Comparison of ENCODE assay signal across 8 cellular contexts in the genomic region with DNA sequence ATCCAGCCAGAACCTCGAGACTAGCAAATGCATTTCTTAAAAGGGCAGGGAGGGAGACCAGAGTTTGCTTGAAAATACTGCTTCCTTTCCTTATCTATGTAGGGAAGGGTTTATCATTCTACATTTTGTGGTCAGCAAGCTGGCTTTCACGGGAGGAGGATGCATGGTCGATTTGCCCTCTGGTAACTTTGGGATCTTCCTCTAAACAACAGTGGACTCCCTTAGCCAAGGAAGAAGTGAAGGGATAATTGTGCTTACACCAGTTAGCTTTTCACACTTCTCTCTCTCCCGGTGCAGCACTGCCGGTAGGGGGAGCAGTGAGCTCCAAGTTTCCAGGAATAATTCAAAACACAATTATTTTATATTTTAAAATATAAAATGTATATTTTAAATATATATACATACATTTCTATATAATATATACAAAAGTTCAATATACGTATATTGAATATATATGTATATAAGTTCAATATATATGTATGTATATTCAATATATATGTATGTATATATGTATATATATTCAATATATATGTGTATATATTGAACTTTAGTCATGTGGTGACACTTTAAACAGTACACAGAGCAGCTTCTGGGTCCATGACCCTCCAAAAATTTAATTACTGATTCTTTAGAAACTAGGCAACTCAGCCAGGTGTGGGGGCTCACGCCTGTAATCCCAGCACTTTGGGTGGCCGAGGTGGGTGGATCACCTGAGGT.
DNase-seq lines count a peak whose midpoint lies in the region; ATAC-seq, FAIRE-seq and TF ChIP-seq lines count a peak whose summit lies in the region.

No MANE protein-coding gene starts in this region.

- ATAC-seq in HG03432 (IDR thresholded peaks at IDR 0.05; ENCODE audit: unreplicated experiment), result no peak
- ATAC-seq in HG03439 (IDR thresholded peaks at IDR 0.05; ENCODE audit: unreplicated experiment), result no peak

- DNase-seq in COLO668 (lab: John Stamatoyannopoulos, UW; ENCODE audit: unreplicated experiment) (peak; percentile 41), kidney glomerular epithelial cell (lab: John Stamatoyannopoulos, UW) (peak; percentile 64)
- DNase-seq in activated CD4-positive, CD25-positive, alpha-beta regulatory T cell treated with anti-CD3 and anti-CD28 coated beads, Interleukin-2, amount 50 U/mL, for 72 hours, result peak; percentile 54
- peak; percentile 51 for DNase-seq in stimulated activated CD4-positive, alpha-beta T cell treated with anti-CD3 and anti-CD28 coated beads, Interleukin-12 subunit alpha, Interleukin-12 subunit beta, amount 100 ng/mL, for 4 hours

- peak; percentile 73 for FAIRE-seq in colon (lab: Jason Lieb, UNC)

- no peak for TF ChIP-seq EP300 in Ishikawa (IDR thresholded peaks at IDR 0.05; ENCODE audit: borderline replicate concordance)

- peak; percentile 45; the same call in 1 of the 2 replicates for TF ChIP-seq RAD21 in Ishikawa (IDR thresholded peaks at IDR 0.05; ENCODE audit: low read depth)

TF ChIP-seq in Ishikawa, 13 proteins besides CTCF, POLR2A, EP300 and RAD21:
- TF ChIP-seq TEAD4 (IDR thresholded peaks at IDR 0.05) (no peak), CEBPB (IDR thresholded peaks at IDR 0.05) (no peak), TCF12 (IDR thresholded peaks at IDR 0.05; ENCODE audit: low read depth) (no peak), ZBTB7A (IDR thresholded peaks at IDR 0.05; ENCODE audit: low read depth) (no peak), CREB1 (IDR thresholded peaks at IDR 0.05; ENCODE audit: low read depth) (no peak), EGR1 (IDR thresholded peaks at IDR 0.05) (no peak), FOXM1 (IDR thresholded peaks at IDR 0.05; ENCODE audit: borderline replicate concordance, low read depth) (no peak), NFIC (IDR thresholded peaks at IDR 0.05) (no peak), TAF1 (IDR thresholded peaks at IDR 0.05; ENCODE audit: low read depth) (no peak), YY1 (IDR thresholded peaks at IDR 0.05; ENCODE audit: low read depth) (no peak)
- TF ChIP-seq, protein P1, sequence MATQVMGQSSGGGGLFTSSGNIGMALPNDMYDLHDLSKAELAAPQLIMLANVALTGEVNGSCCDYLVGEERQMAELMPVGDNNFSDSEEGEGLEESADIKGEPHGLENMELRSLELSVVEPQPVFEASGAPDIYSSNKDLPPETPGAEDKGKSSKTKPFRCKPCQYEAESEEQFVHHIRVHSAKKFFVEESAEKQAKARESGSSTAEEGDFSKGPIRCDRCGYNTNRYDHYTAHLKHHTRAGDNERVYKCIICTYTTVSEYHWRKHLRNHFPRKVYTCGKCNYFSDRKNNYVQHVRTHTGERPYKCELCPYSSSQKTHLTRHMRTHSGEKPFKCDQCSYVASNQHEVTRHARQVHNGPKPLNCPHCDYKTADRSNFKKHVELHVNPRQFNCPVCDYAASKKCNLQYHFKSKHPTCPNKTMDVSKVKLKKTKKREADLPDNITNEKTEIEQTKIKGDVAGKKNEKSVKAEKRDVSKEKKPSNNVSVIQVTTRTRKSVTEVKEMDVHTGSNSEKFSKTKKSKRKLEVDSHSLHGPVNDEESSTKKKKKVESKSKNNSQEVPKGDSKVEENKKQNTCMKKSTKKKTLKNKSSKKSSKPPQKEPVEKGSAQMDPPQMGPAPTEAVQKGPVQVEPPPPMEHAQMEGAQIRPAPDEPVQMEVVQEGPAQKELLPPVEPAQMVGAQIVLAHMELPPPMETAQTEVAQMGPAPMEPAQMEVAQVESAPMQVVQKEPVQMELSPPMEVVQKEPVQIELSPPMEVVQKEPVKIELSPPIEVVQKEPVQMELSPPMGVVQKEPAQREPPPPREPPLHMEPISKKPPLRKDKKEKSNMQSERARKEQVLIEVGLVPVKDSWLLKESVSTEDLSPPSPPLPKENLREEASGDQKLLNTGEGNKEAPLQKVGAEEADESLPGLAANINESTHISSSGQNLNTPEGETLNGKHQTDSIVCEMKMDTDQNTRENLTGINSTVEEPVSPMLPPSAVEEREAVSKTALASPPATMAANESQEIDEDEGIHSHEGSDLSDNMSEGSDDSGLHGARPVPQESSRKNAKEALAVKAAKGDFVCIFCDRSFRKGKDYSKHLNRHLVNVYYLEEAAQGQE (IDR thresholded peaks at IDR 0.05; ENCODE audit: low read depth), result no peak
- TF ChIP-seq, protein P2, sequence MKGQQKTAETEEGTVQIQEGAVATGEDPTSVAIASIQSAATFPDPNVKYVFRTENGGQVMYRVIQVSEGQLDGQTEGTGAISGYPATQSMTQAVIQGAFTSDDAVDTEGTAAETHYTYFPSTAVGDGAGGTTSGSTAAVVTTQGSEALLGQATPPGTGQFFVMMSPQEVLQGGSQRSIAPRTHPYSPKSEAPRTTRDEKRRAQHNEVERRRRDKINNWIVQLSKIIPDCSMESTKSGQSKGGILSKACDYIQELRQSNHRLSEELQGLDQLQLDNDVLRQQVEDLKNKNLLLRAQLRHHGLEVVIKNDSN (IDR thresholded peaks at IDR 0.05), result no peak
- TF ChIP-seq, protein P3, sequence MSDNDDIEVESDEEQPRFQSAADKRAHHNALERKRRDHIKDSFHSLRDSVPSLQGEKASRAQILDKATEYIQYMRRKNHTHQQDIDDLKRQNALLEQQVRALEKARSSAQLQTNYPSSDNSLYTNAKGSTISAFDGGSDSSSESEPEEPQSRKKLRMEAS (IDR thresholded peaks at IDR 0.05), result no peak
